14 cellular contexts compared by ENCODE assay signal in genomic region chr10:73758704-73759511, GRCh38. TPM values are rescaled to one million over a fixed set of nuclear protein-coding genes. Genes with fewer than 3 reads are reported as not detected.
DNase-seq lines count a peak whose midpoint lies in the region; ATAC-seq and FAIRE-seq lines count a peak whose summit lies in the region.
"Had no signal": no experiment of that assay in that cellular context is flagged by ENCODE, and none has a peak within 500 bp of the region (broad histone marks: within the 10 kb centered on the region; RNA-seq: fewer than 3 reads in every experiment).

No MANE protein-coding gene starts in this region.

- peaks cover 64% of the 10 kb centered on the region for H3K4me1 Mint-ChIP-seq in activated T-cell treated with anti-CD3 and anti-CD28 coated beads, Interleukin-2, amount 50 U/mL, for 4 hours (ENCODE audit: low read depth)
- H3K4me1 Mint-ChIP-seq in stimulated activated naive B cell treated with anti-CD40 and anti-IgM and Interleukin-4, amounts not matched to agents 10 μg/mL and 1 μg/mL and 100 μg/mL, for 72 hours, result peaks cover 24 to 37% of the 10 kb centered on the region in 2 donors

- peak overlapping the region; percentile 9 for H3K27ac ChIP-seq in effector memory CD4-positive, alpha-beta T cell (ENCODE audit: insufficient read depth, low read length, poor library complexity, severe bottlenecking)
- H3K27ac ChIP-seq in substantia nigra (ENCODE audit: low read depth, low read length, poor library complexity, severe bottlenecking) (no peak overlapping the region), small intestine (ENCODE audit: low read depth in 1 of 2, low read length in 1 of 2) (no peak overlapping the region)
- H3K27ac ChIP-seq: HL-60, right atrium auricular region, tibial artery had no signal

- FAIRE-seq in small intestine (lab: Jason Lieb, UNC), result no peak

- peak overlapping the region; percentile 82 for H3K27ac Mint-ChIP-seq in stimulated activated naive B cell treated with anti-CD40 and anti-IgM and Interleukin-4, amounts not matched to agents 10 μg/mL and 1 μg/mL and 100 μg/mL, for 72 hours

- no peaks in the 10 kb centered on the region for H3K27me3 ChIP-seq in effector memory CD4-positive, alpha-beta T cell (replicated peaks; ENCODE audit: control insufficient read depth, insufficient read depth, low read length, poor library complexity, severe bottlenecking)
- H3K27me3 ChIP-seq in small intestine (ENCODE audit: control insufficient read depth in 2 of 2, insufficient read depth in 2 of 2, low read length in 2 of 2), result no peaks in the 10 kb centered on the region
- H3K27me3 ChIP-seq: right atrium auricular region, tibial artery had no signal

- no peaks in the 10 kb centered on the region for H3K27me3 Mint-ChIP-seq in activated T-cell treated with anti-CD3 and anti-CD28 coated beads, Interleukin-2, amount 50 U/mL, for 4 hours (ENCODE audit: low read depth)
- H3K27me3 Mint-ChIP-seq in stimulated activated naive B cell treated with anti-CD40 and anti-IgM and Interleukin-4, amounts not matched to agents 10 μg/mL and 1 μg/mL and 100 μg/mL, for 72 hours, result no peaks in the 10 kb centered on the region

- H3K9me3 Mint-ChIP-seq in activated T-cell treated with anti-CD3 and anti-CD28 coated beads, Interleukin-2, amount 50 U/mL, for 4 hours, result no peaks in the 10 kb centered on the region
- H3K9me3 Mint-ChIP-seq in stimulated activated naive B cell treated with anti-CD40 and anti-IgM and Interleukin-4, amounts not matched to agents 10 μg/mL and 1 μg/mL and 100 μg/mL, for 72 hours, result no peaks in the 10 kb centered on the region

- peaks cover 49% of the 10 kb centered on the region for H3K36me3 Mint-ChIP-seq in activated T-cell treated with anti-CD3 and anti-CD28 coated beads, Interleukin-2, amount 50 U/mL, for 4 hours (ENCODE audit: insufficient read depth)
- H3K36me3 Mint-ChIP-seq in stimulated activated naive B cell treated with anti-CD40 and anti-IgM and Interleukin-4, amounts not matched to agents 10 μg/mL and 1 μg/mL and 100 μg/mL, for 72 hours, result peaks cover 38 to 57% of the 10 kb centered on the region in 2 donors

- ATAC-seq in activated T-cell treated with anti-CD3 and anti-CD28 coated beads, Interleukin-2, amount 50 U/mL, for 4 hours, result no peak
- ATAC-seq in stimulated activated naive B cell treated with anti-CD40 and anti-IgM and Interleukin-4, amounts not matched to agents 10 μg/mL and 1 μg/mL and 100 μg/mL, for 72 hours (replicated peaks), result no peak
- ATAC-seq: SK-N-SH treated with all-trans-retinoic acid at 6 μM for 48 hours had no signal

- no peaks in the 10 kb centered on the region for H3K9me3 ChIP-seq in effector memory CD4-positive, alpha-beta T cell (ENCODE audit: control insufficient read depth, low read length)
- no peaks in the 10 kb centered on the region for H3K9me3 ChIP-seq in small intestine (ENCODE audit: control insufficient read depth, low read depth)
- H3K9me3 ChIP-seq: right atrium auricular region, tibial artery had no signal

- peaks cover 61% of the 10 kb centered on the region for H3K36me3 ChIP-seq in effector memory CD4-positive, alpha-beta T cell (ENCODE audit: control insufficient read depth, insufficient read depth, low read length)
- H3K36me3 ChIP-seq in small intestine (ENCODE audit: control insufficient read depth in 2 of 2, insufficient read depth in 2 of 2, low read length in 2 of 2), result peaks cover 11 to 25% of the 10 kb centered on the region in 2 donors

- no peak overlapping the region for H3K4me3 ChIP-seq in effector memory CD4-positive, alpha-beta T cell (ENCODE audit: insufficient read depth, low read depth, low read length, poor library complexity, severe bottlenecking)
- H3K4me3 ChIP-seq in small intestine (ENCODE audit: low read depth in 1 of 2, low read length in 2 of 2), result no peak overlapping the region
- H3K4me3 ChIP-seq: right atrium auricular region, tibial artery had no signal

- no peak for DNase-seq in activated T-cell treated with anti-CD3 and anti-CD28 coated beads, Interleukin-2, amount 50 U/mL, for 4 hours
- DNase-seq in activated T-cell treated with anti-CD3 and anti-CD28 coated beads, Interleukin-2, amount 50 U/mL, for 48 hours, result no peak
- peak; percentile 54 for DNase-seq in NCI-H69 (lab: John Stamatoyannopoulos, UW)
- DNase-seq in effector memory CD4-positive, alpha-beta T cell, result no peak
- DNase-seq in stimulated activated naive B cell treated with anti-CD40 and anti-IgM and Interleukin-4, amounts not matched to agents 10 μg/mL and 1 μg/mL and 100 μg/mL, for 72 hours, result no peak
- DNase-seq in substantia nigra (lab: John Stamatoyannopoulos, UW), result no peak
- DNase-seq in H4 (ENCODE audit: low spot score), result no peak
- no peak for DNase-seq in small intestine
- DNase-seq: activated CD4-positive, alpha-beta T cell treated with anti-CD3 and anti-CD28 coated beads, Interleukin-2, amount 50 U/mL, for 4 hours; MV-4-11; tibial artery had no signal

- peak overlapping the region; percentile 51 for H3K4me3 Mint-ChIP-seq in activated T-cell treated with anti-CD3 and anti-CD28 coated beads, Interleukin-2, amount 50 U/mL, for 4 hours
- no peak overlapping the region for H3K4me3 Mint-ChIP-seq in stimulated activated naive B cell treated with anti-CD40 and anti-IgM and Interleukin-4, amounts not matched to agents 10 μg/mL and 1 μg/mL and 100 μg/mL, for 72 hours

- H3K4me1 ChIP-seq in effector memory CD4-positive, alpha-beta T cell (ENCODE audit: control insufficient read depth, insufficient read depth, low read length, poor library complexity, severe bottlenecking), result peaks cover 15% of the 10 kb centered on the region
- no peaks in the 10 kb centered on the region for H3K4me1 ChIP-seq in small intestine (ENCODE audit: control insufficient read depth in 2 of 2, insufficient read depth in 1 of 2, low read depth in 1 of 2, low read length in 1 of 2)
- H3K4me1 ChIP-seq: right atrium auricular region, tibial artery had no signal

- WGBS in small intestine, 3 donors, result 75 to 91% (median 80%) methylated on average over 9 of the region's 9 CpGs

RNA-seq across cellular contexts. Expression of gene SEC24C, which starts 14.7 kb away (rescaled TPM):
- 100 to 1,000 TPM; 101 to 109 (median 107) TPM for total RNA-seq in activated T-cell treated with anti-CD3 and anti-CD28 coated beads, Interleukin-2, amount 50 U/mL, for 4 hours
- 49.6 and 56.8 TPM in 2 replicates for total RNA-seq in H4 (2014; rRNA removed; shearing (Covaris generic))
- polyA plus RNA-seq in small intestine, result 10 to 100 TPM; 35.3 to 41.5 (median 35.7) TPM

RNA-seq across cellular contexts. Expression of gene CHCHD1, which starts 22.9 kb away (rescaled TPM):
- total RNA-seq in activated T-cell treated with anti-CD3 and anti-CD28 coated beads, Interleukin-2, amount 50 U/mL, for 4 hours, result 10 to 100 TPM; 34.7 to 35.9 (median 35.9) TPM
- total RNA-seq in H4 (2014; rRNA removed; shearing (Covaris generic)), result 82.5 and 100 TPM in 2 replicates
- 10 to 100 TPM; 76.5 to 87.0 (median 82.4) TPM for polyA plus RNA-seq in small intestine

RNA-seq across cellular contexts. Expression of gene ZSWIM8, which starts 26.5 kb away (rescaled TPM):
- total RNA-seq in activated T-cell treated with anti-CD3 and anti-CD28 coated beads, Interleukin-2, amount 50 U/mL, for 4 hours, result 10 to 100 TPM; 31.3 to 41.2 (median 40.5) TPM
- total RNA-seq in H4 (2014; rRNA removed; shearing (Covaris generic)), result 11.2 and 19.6 TPM in 2 replicates
- 100 to 1,000 TPM in 2 of 3 donors, 10 to 100 TPM in 1; 44.5 to 465 (median 214) TPM for polyA plus RNA-seq in small intestine

RNA-seq across cellular contexts. Expression of gene NDST2, which starts 52.5 kb away (rescaled TPM):
- total RNA-seq in activated T-cell treated with anti-CD3 and anti-CD28 coated beads, Interleukin-2, amount 50 U/mL, for 4 hours, result 10 to 100 TPM; 51.1 to 67.1 (median 58.7) TPM
- 8.5 and 14.8 TPM in 2 replicates for total RNA-seq in H4 (2014; rRNA removed; shearing (Covaris generic))
- 10 to 100 TPM in 1 of 3 donors, 1 to 10 TPM in 2; 2.2 to 10.2 (median 7.6) TPM for polyA plus RNA-seq in small intestine
